In the genomic region with DNA sequence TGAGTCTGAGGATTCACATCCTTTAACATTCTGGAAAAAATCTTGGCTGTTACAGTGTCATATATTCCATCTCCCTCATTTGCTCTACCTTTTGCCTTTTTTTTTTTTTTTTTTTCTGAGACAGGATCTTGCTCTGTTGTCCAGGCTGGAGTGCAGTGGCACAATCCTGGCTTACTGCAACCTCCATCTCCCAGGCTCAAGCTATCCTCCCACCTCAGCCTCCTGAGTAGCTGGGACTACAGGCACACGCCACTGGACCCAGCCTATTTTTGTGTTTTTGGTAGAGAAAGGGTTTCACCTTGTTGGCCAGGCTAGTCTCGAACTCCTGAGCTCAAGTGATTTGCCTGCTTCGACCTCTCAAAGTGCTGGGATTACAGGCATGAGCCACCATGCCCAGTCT, we compare ENCODE assay signal across 4 cellular contexts. TPM values are rescaled to one million over a fixed set of nuclear protein-coding genes. Genes with fewer than 3 reads are reported as not detected.
"Had no signal": no experiment of that assay in that cellular context is flagged by ENCODE, and none has a peak within 500 bp of the region (broad histone marks: within the 10 kb centered on the region; RNA-seq: fewer than 3 reads in every experiment).

No MANE protein-coding gene starts in this region.

RNA-seq across cellular contexts. Expression of a gene that starts 11.8 kb away (rescaled TPM):
- total RNA-seq: HT1080, IMR-90, M059J, SJSA1 had no signal
- polyA plus RNA-seq: IMR-90 had no signal

RNA-seq across cellular contexts. Expression of a gene that starts 57.9 kb away (rescaled TPM):
- total RNA-seq: HT1080 had no signal
